Comparison of ENCODE assay signal across 2 cellular contexts in genomic region chr10:73094249-73094850, GRCh38.
TF ChIP-seq lines count a peak whose summit lies in the region.

No MANE protein-coding gene starts in this region.

TF ChIP-seq in HCT116, 20 proteins besides CTCF, POLR2A, EP300 and RAD21:
- TF ChIP-seq SP1 (IDR thresholded peaks at IDR 0.05; ENCODE audit: low read depth): no peak
- no peak for TF ChIP-seq EZH2phosphoT487 (IDR thresholded peaks at IDR 0.05; ENCODE audit: borderline replicate concordance)
- TF ChIP-seq EZH2 (IDR thresholded peaks at IDR 0.05): no peak
- no peak; the same call in 1 of the 2 replicates for TF ChIP-seq SIN3A (IDR thresholded peaks at IDR 0.05; ENCODE audit: low read depth)
- TF ChIP-seq ELF1 (IDR thresholded peaks at IDR 0.05; ENCODE audit: borderline replicate concordance, low read depth): no peak
- TF ChIP-seq ZNF274 (IDR thresholded peaks at IDR 0.05; ENCODE audit: low read depth, low read length): no peak
- TF ChIP-seq, protein P1, sequence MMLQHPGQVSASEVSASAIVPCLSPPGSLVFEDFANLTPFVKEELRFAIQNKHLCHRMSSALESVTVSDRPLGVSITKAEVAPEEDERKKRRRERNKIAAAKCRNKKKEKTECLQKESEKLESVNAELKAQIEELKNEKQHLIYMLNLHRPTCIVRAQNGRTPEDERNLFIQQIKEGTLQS (IDR thresholded peaks at IDR 0.05): no peak
- no peak for TF ChIP-seq ZFX (IDR thresholded peaks at IDR 0.05)

TF ChIP-seq in HepG2, 621 proteins besides CTCF, POLR2A, EP300 and RAD21:
- TF ChIP-seq, protein P2, sequence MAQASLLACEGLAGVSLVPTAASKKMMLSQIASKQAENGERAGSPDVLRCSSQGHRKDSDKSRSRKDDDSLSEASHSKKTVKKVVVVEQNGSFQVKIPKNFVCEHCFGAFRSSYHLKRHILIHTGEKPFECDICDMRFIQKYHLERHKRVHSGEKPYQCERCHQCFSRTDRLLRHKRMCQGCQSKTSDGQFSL (CRISPR knock-in tag; IDR thresholded peaks at IDR 0.05): peak; percentile 90
- TF ChIP-seq WIZ (CRISPR knock-in tag; IDR thresholded peaks at IDR 0.05): no peak
- TF ChIP-seq, protein P3, sequence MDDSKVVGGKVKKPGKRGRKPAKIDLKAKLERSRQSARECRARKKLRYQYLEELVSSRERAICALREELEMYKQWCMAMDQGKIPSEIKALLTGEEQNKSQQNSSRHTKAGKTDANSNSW (CRISPR knock-in tag; IDR thresholded peaks at IDR 0.05; ENCODE audit: borderline replicate concordance): no peak
- TF ChIP-seq RBFOX2 (IDR thresholded peaks at IDR 0.05; ENCODE audit: low read depth, low read length): 0 out of 2 replicates have a peak, but pooled peaks have one; percentile 8
- TF ChIP-seq CREB1 (IDR thresholded peaks at IDR 0.05): no peak
- no peak for TF ChIP-seq CREB1 (CRISPR knock-in tag; IDR thresholded peaks at IDR 0.05)
- no peak for TF ChIP-seq RBM22 (optimal IDR thresholded peaks at IDR 0.05; ENCODE audit: low read length)
- TF ChIP-seq CREM (IDR thresholded peaks at IDR 0.05): 0 out of 2 replicates have a peak, but pooled peaks have one; percentile 13
- TF ChIP-seq CREM (CRISPR knock-in tag; IDR thresholded peaks at IDR 0.05): no peak
- TF ChIP-seq ELF1 (CRISPR knock-in tag; IDR thresholded peaks at IDR 0.05): no peak
- no peak for TF ChIP-seq RAD51 (IDR thresholded peaks at IDR 0.05; ENCODE audit: borderline replicate concordance)
- no peak for TF ChIP-seq GABPA (IDR thresholded peaks at IDR 0.05; ENCODE audit: low read depth, low read length)
- peak; percentile 53; the same call in 1 of the 2 replicates for TF ChIP-seq GABPA (CRISPR knock-in tag; IDR thresholded peaks at IDR 0.05; ENCODE audit: low read depth)
- no peak for TF ChIP-seq ZBTB34 (CRISPR knock-in tag; IDR thresholded peaks at IDR 0.05)
- no peak for TF ChIP-seq ATAD3A (CRISPR knock-in tag; IDR thresholded peaks at IDR 0.05)
- no peak for TF ChIP-seq MED1 (CRISPR knock-in tag; IDR thresholded peaks at IDR 0.05)
- no peak for TF ChIP-seq MIXL1 (CRISPR knock-in tag; IDR thresholded peaks at IDR 0.05)
- TF ChIP-seq CCDC6 (CRISPR knock-in tag; IDR thresholded peaks at IDR 0.05): no peak
- TF ChIP-seq HNF4A (CRISPR knock-in tag; IDR thresholded peaks at IDR 0.05): no peak
